ENCODE assay signal across 9 cellular contexts in genomic region chrX:40157228-40158035, GRCh38. TPM values are rescaled to one million over a fixed set of nuclear protein-coding genes. Genes with fewer than 3 reads are reported as not detected.
DNase-seq lines count a peak whose midpoint lies in the region; ATAC-seq and TF ChIP-seq lines count a peak whose summit lies in the region.
"Had no signal": no experiment of that assay in that cellular context is flagged by ENCODE, and none has a peak within 500 bp of the region (broad histone marks: within the 10 kb centered on the region; RNA-seq: fewer than 3 reads in every experiment).

No MANE protein-coding gene starts in this region.

- H3K4me3 ChIP-seq in lower lobe of right lung (peak overlapping the region; percentile 53), thyroid gland (replicated peaks in 1 of 3) (peak overlapping the region in 1 of 3 donors; percentile 32)

- intact Hi-C loops in lower lobe of right lung (cut with DNase I), result no loop called here
- intact Hi-C loops in thyroid gland (cut with DNase I), result loop anchor here (10.0 kb wide), 1 partner anchor 343 kb away; no protein-coding TSS in a partner anchor

- H3K27me3 ChIP-seq in lower lobe of right lung (ENCODE audit: low read depth) (no peaks in the 10 kb centered on the region), thyroid gland (no peaks in the 10 kb centered on the region)

- H3K4me1 ChIP-seq in lower lobe of right lung (peaks cover 9% of the 10 kb centered on the region), thyroid gland (peaks cover 14 to 23% of the 10 kb centered on the region in 2 donors)

- peaks cover 22% of the 10 kb centered on the region for H3K4me1 Mint-ChIP-seq in activated naive CD4-positive, alpha-beta T cell treated with anti-CD3 and anti-CD28 coated beads, Interleukin-2, amount 10 ng/mL, durations not matched to agents 7 days and 5 days

- CTCF ChIA-PET in activated naive CD4-positive, alpha-beta T cell treated with anti-CD3 and anti-CD28 coated beads, Interleukin-2, amount 10 ng/mL, durations not matched to agents 7 days and 5 days (lab: Charles Lee), result no interaction called here

- WGBS in thyroid gland, 2 donors, result 80 to 92% methylated on average over 8 to 13 of the region's 15 CpGs

- H3K9me3 Mint-ChIP-seq in activated naive CD4-positive, alpha-beta T cell treated with anti-CD3 and anti-CD28 coated beads, Interleukin-2, amount 10 ng/mL, durations not matched to agents 7 days and 5 days, result no peaks in the 10 kb centered on the region

- H3K36me3 ChIP-seq in lower lobe of right lung (no peaks in the 10 kb centered on the region), thyroid gland (no peaks in the 10 kb centered on the region)

- no peak overlapping the region for H3K27ac Mint-ChIP-seq in activated naive CD4-positive, alpha-beta T cell treated with anti-CD3 and anti-CD28 coated beads, Interleukin-2, amount 10 ng/mL, durations not matched to agents 7 days and 5 days

- no peaks in the 10 kb centered on the region for H3K36me3 Mint-ChIP-seq in activated naive CD4-positive, alpha-beta T cell treated with anti-CD3 and anti-CD28 coated beads, Interleukin-2, amount 10 ng/mL, durations not matched to agents 7 days and 5 days

- no peaks in the 10 kb centered on the region for H3K9me3 ChIP-seq in lower lobe of right lung
- H3K9me3 ChIP-seq in thyroid gland, result no peaks in the 10 kb centered on the region

- DNase-seq in activated naive CD4-positive, alpha-beta T cell treated with anti-CD3 and anti-CD28 coated beads, Interleukin-2, amount 10 ng/mL, durations not matched to agents 7 days and 5 days, result no peak
- DNase-seq in activated naive CD4-positive, alpha-beta T cell treated with Interleukin-2 at 50 U/mL for 16 hours, result no peak
- DNase-seq in lower lobe of right lung, result no peak
- DNase-seq in thyroid gland, result no peak
- DNase-seq in HuH-7.5 (ENCODE audit: low spot score), result no peak
- no peak for DNase-seq in GM10266 (ENCODE audit: extremely low spot score)
- DNase-seq: GF-D8 had no signal

- ATAC-seq in lower lobe of right lung, result no peak
- ATAC-seq in HG02973 (IDR thresholded peaks at IDR 0.05; ENCODE audit: unreplicated experiment), result no peak

- no peak for TF ChIP-seq POLR2A in thyroid gland (IDR thresholded peaks at IDR 0.05)

- TF ChIP-seq CTCF in lower lobe of right lung (IDR thresholded peaks at IDR 0.05) (no peak), thyroid gland (IDR thresholded peaks at IDR 0.05) (no peak), GM10266 (IDR thresholded peaks at IDR 0.05; ENCODE audit: control insufficient read depth, insufficient read depth, low read depth, missing control alignments) (no peak)

- H3K27me3 Mint-ChIP-seq in activated naive CD4-positive, alpha-beta T cell treated with anti-CD3 and anti-CD28 coated beads, Interleukin-2, amount 10 ng/mL, durations not matched to agents 7 days and 5 days, result peaks cover 20% of the 10 kb centered on the region

- H3K4me3 Mint-ChIP-seq in activated naive CD4-positive, alpha-beta T cell treated with anti-CD3 and anti-CD28 coated beads, Interleukin-2, amount 10 ng/mL, durations not matched to agents 7 days and 5 days, result peak overlapping the region; percentile 54

- H3K27ac ChIP-seq in angular gyrus (ENCODE audit: low read depth, low read length) (peak overlapping the region; percentile 59), lower lobe of right lung (peak overlapping the region; percentile 79), thyroid gland (peak overlapping the region; percentile 66 to 86 (median 76))

RNA-seq across cellular contexts. Expression of gene BCOR, which starts 59.7 kb away (rescaled TPM):
- total RNA-seq in lower lobe of right lung (25.7 TPM), thyroid gland (10 to 100 TPM; 30.9 to 67.4 (median 42.4) TPM)
